In genomic region chr2:44168684-44169154, GRCh38 we compare ENCODE assay signal across 1 cellular context.
TF ChIP-seq lines count a peak whose summit lies in the region.

TSS of gene PPM1B (plus strand) at chr2:44168875. CDS start at chr2:44201200, 32,325 bp downstream.

TF ChIP-seq in HepG2, 621 proteins besides CTCF, POLR2A, EP300 and RAD21 (continued from another document and continues in another):
- peak in 1 of 2 experiments; percentile 55; a peak in 1 of 4 replicates for TF ChIP-seq HMGXB4 (CRISPR knock-in tag; IDR thresholded peaks at IDR 0.05; ENCODE audit: borderline replicate concordance in 1 of 2, low read depth in 1 of 2)
- no peak for TF ChIP-seq ARNT (IDR thresholded peaks at IDR 0.05)
- TF ChIP-seq, protein P1, sequence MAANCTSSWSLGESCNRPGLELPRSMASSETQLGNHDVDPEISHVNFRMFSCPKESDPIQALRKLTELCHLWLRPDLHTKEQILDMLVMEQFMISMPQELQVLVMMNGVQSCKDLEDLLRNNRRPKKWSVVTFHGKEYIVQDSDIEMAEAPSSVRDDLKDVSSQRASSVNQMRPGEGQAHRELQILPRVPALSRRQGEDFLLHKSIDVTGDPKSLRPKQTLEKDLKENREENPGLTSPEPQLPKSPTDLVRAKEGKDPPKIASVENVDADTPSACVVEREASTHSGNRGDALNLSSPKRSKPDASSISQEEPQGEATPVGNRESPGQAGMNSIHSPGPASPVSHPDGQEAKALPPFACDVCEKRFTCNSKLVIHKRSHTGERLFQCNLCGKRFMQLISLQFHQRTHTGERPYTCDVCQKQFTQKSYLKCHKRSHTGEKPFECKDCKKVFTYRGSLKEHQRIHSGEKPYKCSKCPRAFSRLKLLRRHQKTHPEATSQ (CRISPR knock-in tag; IDR thresholded peaks at IDR 0.05; ENCODE audit: borderline replicate concordance) = no peak
- TF ChIP-seq CREM (IDR thresholded peaks at IDR 0.05) = no peak
- TF ChIP-seq CREM (CRISPR knock-in tag; IDR thresholded peaks at IDR 0.05) = no peak
- TF ChIP-seq ZNF773 (CRISPR knock-in tag; IDR thresholded peaks at IDR 0.05; ENCODE audit: borderline replicate concordance) = no peak
- TF ChIP-seq PAWR (CRISPR knock-in tag; IDR thresholded peaks at IDR 0.05; ENCODE audit: borderline replicate concordance) = no peak
- TF ChIP-seq CENPX (CRISPR knock-in tag; IDR thresholded peaks at IDR 0.05) = no peak
- no peak for TF ChIP-seq NFE2L1 (CRISPR knock-in tag; IDR thresholded peaks at IDR 0.05; ENCODE audit: borderline replicate concordance)
- TF ChIP-seq ZNF570 (CRISPR knock-in tag; IDR thresholded peaks at IDR 0.05; ENCODE audit: borderline replicate concordance) = no peak
- TF ChIP-seq KMT2A (CRISPR knock-in tag; IDR thresholded peaks at IDR 0.05) = peak; percentile 96
- TF ChIP-seq, protein P2, sequence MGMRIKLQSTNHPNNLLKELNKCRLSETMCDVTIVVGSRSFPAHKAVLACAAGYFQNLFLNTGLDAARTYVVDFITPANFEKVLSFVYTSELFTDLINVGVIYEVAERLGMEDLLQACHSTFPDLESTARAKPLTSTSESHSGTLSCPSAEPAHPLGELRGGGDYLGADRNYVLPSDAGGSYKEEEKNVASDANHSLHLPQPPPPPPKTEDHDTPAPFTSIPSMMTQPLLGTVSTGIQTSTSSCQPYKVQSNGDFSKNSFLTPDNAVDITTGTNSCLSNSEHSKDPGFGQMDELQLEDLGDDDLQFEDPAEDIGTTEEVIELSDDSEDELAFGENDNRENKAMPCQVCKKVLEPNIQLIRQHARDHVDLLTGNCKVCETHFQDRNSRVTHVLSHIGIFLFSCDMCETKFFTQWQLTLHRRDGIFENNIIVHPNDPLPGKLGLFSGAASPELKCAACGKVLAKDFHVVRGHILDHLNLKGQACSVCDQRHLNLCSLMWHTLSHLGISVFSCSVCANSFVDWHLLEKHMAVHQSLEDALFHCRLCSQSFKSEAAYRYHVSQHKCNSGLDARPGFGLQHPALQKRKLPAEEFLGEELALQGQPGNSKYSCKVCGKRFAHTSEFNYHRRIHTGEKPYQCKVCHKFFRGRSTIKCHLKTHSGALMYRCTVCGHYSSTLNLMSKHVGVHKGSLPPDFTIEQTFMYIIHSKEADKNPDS (CRISPR knock-in tag; IDR thresholded peaks at IDR 0.05) = no peak
- no peak for TF ChIP-seq KLF13 (CRISPR knock-in tag; IDR thresholded peaks at IDR 0.05)
- no peak for TF ChIP-seq ZFYVE20 (CRISPR knock-in tag; IDR thresholded peaks at IDR 0.05; ENCODE audit: borderline replicate concordance, low read depth)
- no peak for TF ChIP-seq ZNF577 (CRISPR knock-in tag; IDR thresholded peaks at IDR 0.05; ENCODE audit: borderline replicate concordance, low read depth)
- no peak for TF ChIP-seq KLF11 (CRISPR knock-in tag; IDR thresholded peaks at IDR 0.05)
- no peak for TF ChIP-seq GATAD1 (CRISPR knock-in tag; IDR thresholded peaks at IDR 0.05)
- TF ChIP-seq ETS1 (CRISPR knock-in tag; IDR thresholded peaks at IDR 0.05) = no peak
- TF ChIP-seq ZNF737 (CRISPR knock-in tag; IDR thresholded peaks at IDR 0.05; ENCODE audit: borderline replicate concordance) = no peak
- TF ChIP-seq FOXA3 (CRISPR knock-in tag; IDR thresholded peaks at IDR 0.05) = no peak; the same call in 1 of the 2 replicates
- TF ChIP-seq RELA (CRISPR knock-in tag; IDR thresholded peaks at IDR 0.05) = no peak
- TF ChIP-seq KDM2A (CRISPR knock-in tag; IDR thresholded peaks at IDR 0.05; ENCODE audit: borderline replicate concordance, low read depth) = peak; percentile 59
- no peak for TF ChIP-seq DNMT1 (CRISPR knock-in tag; IDR thresholded peaks at IDR 0.05)
- peak; percentile 88 for TF ChIP-seq HDAC1 (CRISPR knock-in tag; IDR thresholded peaks at IDR 0.05)
- no peak for TF ChIP-seq ZNF256 (CRISPR knock-in tag; conservative IDR thresholded peaks at IDR 0.05)
- no peak for TF ChIP-seq ZNF720 (CRISPR knock-in tag; IDR thresholded peaks at IDR 0.05)
- no peak for TF ChIP-seq ZNF879 (CRISPR knock-in tag; IDR thresholded peaks at IDR 0.05)
- TF ChIP-seq FIP1L1 (IDR thresholded peaks at IDR 0.05; ENCODE audit: borderline replicate concordance, insufficient read depth, low read depth, low read length) = no peak
- no peak for TF ChIP-seq ZBTB1 (CRISPR knock-in tag; IDR thresholded peaks at IDR 0.05; ENCODE audit: borderline replicate concordance)
- no peak for TF ChIP-seq ZNF441 (CRISPR knock-in tag; IDR thresholded peaks at IDR 0.05; ENCODE audit: borderline replicate concordance)
- TF ChIP-seq, protein P3, sequence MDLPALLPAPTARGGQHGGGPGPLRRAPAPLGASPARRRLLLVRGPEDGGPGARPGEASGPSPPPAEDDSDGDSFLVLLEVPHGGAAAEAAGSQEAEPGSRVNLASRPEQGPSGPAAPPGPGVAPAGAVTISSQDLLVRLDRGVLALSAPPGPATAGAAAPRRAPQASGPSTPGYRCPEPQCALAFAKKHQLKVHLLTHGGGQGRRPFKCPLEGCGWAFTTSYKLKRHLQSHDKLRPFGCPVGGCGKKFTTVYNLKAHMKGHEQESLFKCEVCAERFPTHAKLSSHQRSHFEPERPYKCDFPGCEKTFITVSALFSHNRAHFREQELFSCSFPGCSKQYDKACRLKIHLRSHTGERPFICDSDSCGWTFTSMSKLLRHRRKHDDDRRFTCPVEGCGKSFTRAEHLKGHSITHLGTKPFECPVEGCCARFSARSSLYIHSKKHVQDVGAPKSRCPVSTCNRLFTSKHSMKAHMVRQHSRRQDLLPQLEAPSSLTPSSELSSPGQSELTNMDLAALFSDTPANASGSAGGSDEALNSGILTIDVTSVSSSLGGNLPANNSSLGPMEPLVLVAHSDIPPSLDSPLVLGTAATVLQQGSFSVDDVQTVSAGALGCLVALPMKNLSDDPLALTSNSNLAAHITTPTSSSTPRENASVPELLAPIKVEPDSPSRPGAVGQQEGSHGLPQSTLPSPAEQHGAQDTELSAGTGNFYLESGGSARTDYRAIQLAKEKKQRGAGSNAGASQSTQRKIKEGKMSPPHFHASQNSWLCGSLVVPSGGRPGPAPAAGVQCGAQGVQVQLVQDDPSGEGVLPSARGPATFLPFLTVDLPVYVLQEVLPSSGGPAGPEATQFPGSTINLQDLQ (CRISPR knock-in tag; IDR thresholded peaks at IDR 0.05) = no peak
- TF ChIP-seq, protein P4, sequence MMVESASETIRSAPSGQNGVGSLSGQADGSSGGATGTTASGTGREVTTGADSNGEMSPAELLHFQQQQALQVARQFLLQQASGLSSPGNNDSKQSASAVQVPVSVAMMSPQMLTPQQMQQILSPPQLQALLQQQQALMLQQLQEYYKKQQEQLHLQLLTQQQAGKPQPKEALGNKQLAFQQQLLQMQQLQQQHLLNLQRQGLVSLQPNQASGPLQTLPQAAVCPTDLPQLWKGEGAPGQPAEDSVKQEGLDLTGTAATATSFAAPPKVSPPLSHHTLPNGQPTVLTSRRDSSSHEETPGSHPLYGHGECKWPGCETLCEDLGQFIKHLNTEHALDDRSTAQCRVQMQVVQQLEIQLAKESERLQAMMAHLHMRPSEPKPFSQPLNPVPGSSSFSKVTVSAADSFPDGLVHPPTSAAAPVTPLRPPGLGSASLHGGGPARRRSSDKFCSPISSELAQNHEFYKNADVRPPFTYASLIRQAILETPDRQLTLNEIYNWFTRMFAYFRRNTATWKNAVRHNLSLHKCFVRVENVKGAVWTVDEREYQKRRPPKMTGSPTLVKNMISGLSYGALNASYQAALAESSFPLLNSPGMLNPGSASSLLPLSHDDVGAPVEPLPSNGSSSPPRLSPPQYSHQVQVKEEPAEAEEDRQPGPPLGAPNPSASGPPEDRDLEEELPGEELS (CRISPR knock-in tag; IDR thresholded peaks at IDR 0.05) = peak; percentile 43; the same call in 1 of the 2 replicates
- TF ChIP-seq ZZZ3 (CRISPR knock-in tag; IDR thresholded peaks at IDR 0.05; ENCODE audit: borderline replicate concordance) = no peak; the same call in 1 of the 2 replicates
- TF ChIP-seq, protein P5, sequence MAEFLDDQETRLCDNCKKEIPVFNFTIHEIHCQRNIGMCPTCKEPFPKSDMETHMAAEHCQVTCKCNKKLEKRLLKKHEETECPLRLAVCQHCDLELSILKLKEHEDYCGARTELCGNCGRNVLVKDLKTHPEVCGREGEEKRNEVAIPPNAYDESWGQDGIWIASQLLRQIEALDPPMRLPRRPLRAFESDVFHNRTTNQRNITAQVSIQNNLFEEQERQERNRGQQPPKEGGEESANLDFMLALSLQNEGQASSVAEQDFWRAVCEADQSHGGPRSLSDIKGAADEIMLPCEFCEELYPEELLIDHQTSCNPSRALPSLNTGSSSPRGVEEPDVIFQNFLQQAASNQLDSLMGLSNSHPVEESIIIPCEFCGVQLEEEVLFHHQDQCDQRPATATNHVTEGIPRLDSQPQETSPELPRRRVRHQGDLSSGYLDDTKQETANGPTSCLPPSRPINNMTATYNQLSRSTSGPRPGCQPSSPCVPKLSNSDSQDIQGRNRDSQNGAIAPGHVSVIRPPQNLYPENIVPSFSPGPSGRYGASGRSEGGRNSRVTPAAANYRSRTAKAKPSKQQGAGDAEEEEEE (CRISPR knock-in tag; IDR thresholded peaks at IDR 0.05; ENCODE audit: borderline replicate concordance) = no peak
- no peak for TF ChIP-seq MYPOP (CRISPR knock-in tag; IDR thresholded peaks at IDR 0.05)
- TF ChIP-seq ZSCAN31 (CRISPR knock-in tag; IDR thresholded peaks at IDR 0.05; ENCODE audit: low read depth) = no peak
- TF ChIP-seq FOXK1 (CRISPR knock-in tag; IDR thresholded peaks at IDR 0.05; ENCODE audit: borderline replicate concordance, low read depth) = no peak; the same call in 1 of the 2 replicates
- TF ChIP-seq IRF2 (CRISPR knock-in tag; IDR thresholded peaks at IDR 0.05) = peak; percentile 45; the same call in 1 of the 2 replicates
- no peak for TF ChIP-seq ELF3 (CRISPR knock-in tag; IDR thresholded peaks at IDR 0.05)
- TF ChIP-seq ZNF839 (CRISPR knock-in tag; IDR thresholded peaks at IDR 0.05; ENCODE audit: borderline replicate concordance) = no peak
- no peak for TF ChIP-seq PHF5A (CRISPR knock-in tag; IDR thresholded peaks at IDR 0.05; ENCODE audit: low read depth, unreplicated experiment)
- TF ChIP-seq, protein P6, sequence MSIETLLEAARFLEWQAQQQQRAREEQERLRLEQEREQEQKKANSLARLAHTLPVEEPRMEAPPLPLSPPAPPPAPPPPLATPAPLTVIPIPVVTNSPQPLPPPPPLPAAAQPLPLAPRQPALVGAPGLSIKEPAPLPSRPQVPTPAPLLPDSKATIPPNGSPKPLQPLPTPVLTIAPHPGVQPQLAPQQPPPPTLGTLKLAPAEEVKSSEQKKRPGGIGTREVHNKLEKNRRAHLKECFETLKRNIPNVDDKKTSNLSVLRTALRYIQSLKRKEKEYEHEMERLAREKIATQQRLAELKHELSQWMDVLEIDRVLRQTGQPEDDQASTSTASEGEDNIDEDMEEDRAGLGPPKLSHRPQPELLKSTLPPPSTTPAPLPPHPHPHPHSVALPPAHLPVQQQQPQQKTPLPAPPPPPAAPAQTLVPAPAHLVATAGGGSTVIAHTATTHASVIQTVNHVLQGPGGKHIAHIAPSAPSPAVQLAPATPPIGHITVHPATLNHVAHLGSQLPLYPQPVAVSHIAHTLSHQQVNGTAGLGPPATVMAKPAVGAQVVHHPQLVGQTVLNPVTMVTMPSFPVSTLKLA (IDR thresholded peaks at IDR 0.05) = no peak; the same call in 1 of the 2 replicates
- TF ChIP-seq, protein P7, sequence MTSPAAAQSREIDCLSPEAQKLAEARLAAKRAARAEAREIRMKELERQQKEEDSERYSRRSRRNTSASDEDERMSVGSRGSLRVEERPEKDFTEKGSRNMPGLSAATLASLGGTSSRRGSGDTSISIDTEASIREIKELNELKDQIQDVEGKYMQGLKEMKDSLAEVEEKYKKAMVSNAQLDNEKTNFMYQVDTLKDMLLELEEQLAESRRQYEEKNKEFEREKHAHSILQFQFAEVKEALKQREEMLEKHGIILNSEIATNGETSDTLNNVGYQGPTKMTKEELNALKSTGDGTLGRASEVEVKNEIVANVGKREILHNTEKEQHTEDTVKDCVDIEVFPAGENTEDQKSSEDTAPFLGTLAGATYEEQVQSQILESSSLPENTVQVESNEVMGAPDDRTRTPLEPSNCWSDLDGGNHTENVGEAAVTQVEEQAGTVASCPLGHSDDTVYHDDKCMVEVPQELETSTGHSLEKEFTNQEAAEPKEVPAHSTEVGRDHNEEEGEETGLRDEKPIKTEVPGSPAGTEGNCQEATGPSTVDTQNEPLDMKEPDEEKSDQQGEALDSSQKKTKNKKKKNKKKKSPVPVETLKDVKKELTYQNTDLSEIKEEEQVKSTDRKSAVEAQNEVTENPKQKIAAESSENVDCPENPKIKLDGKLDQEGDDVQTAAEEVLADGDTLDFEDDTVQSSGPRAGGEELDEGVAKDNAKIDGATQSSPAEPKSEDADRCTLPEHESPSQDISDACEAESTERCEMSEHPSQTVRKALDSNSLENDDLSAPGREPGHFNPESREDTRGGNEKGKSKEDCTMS (CRISPR knock-in tag; conservative IDR thresholded peaks at IDR 0.05) = no peak
